Comparison of ENCODE assay signal across 10 cellular contexts in genomic region chr1:36084502-36085115, GRCh38. TPM values are rescaled to one million over a fixed set of nuclear protein-coding genes. Genes with fewer than 3 reads are reported as not detected.
A peak's percentile ranks its signal among the peaks of the same experiment; 100 is the strongest.
DNase-seq lines count a peak whose midpoint lies in the region; ATAC-seq and TF ChIP-seq lines count a peak whose summit lies in the region.
"Had no signal": no experiment of that assay in that cellular context is flagged by ENCODE, and none has a peak within 500 bp of the region (broad histone marks: within the 10 kb centered on the region; RNA-seq: fewer than 3 reads in every experiment).

No MANE protein-coding gene starts in this region.

- H3K36me3 ChIP-seq in breast epithelium: no peaks in the 10 kb centered on the region
- H3K36me3 ChIP-seq in mesodermal cell (ENCODE audit: control insufficient read depth, insufficient read depth, low read length): no peaks in the 10 kb centered on the region

- 61 to 84% methylated on average over 8 to 9 of the region's 19 CpGs for WGBS in mesodermal cell (ENCODE audit: insufficient coverage in 2 of 2), 2 experiments

- TF ChIP-seq POLR2A in breast epithelium (IDR thresholded peaks at IDR 0.05): no peak

- H3K4me3 ChIP-seq in breast epithelium: peak overlapping the region; percentile 47 to 76 (median 66)
- peak overlapping the region; percentile 41 for H3K4me3 ChIP-seq in mesodermal cell (ENCODE audit: extremely low read depth, insufficient read depth, low read length, poor library complexity, severe bottlenecking)

- H3K27ac Mint-ChIP-seq in MCF 10A (ENCODE audit: low read depth, unreplicated experiment): no peak overlapping the region
- H3K27ac Mint-ChIP-seq in type B pancreatic cell: peak overlapping the region; percentile 55
- H3K27ac Mint-ChIP-seq: activated naive CD4-positive, alpha-beta T cell treated with anti-CD3 and anti-CD28 coated beads, Interleukin-2, amount 50 U/mL, for 24 hours had no signal

- ATAC-seq in esophagus mucosa: no peak

- POLR2A ChIA-PET in MCF 10A (lab: Yijun Ruan, JAX): no interaction called here

- CTCF ChIA-PET in MCF 10A (lab: Yijun Ruan, JAX): interaction anchor here (1.8 kb wide), 1 partner anchor 285 kb away, joined by 5 read pairs; no protein-coding TSS in a partner anchor

- H3K4me3 Mint-ChIP-seq in MCF 10A (ENCODE audit: unreplicated experiment): no peak overlapping the region
- peak overlapping the region; percentile 80 for H3K4me3 Mint-ChIP-seq in type B pancreatic cell
- H3K4me3 Mint-ChIP-seq: activated naive CD4-positive, alpha-beta T cell treated with anti-CD3 and anti-CD28 coated beads, Interleukin-2, amount 50 U/mL, for 24 hours had no signal

- DNase-seq in breast epithelium (ENCODE audit: low spot score in 2 of 2) (no peak), MCF 10A (ENCODE audit: unreplicated experiment) (no peak), type B pancreatic cell (ENCODE audit: extremely low spot score, unreplicated experiment) (no peak), NCI-H82 treated with DMSO at 0.1 percent for 48 hours (lab: John Stamatoyannopoulos, UW; ENCODE audit: unreplicated experiment) (no peak), NCI-H446 (lab: John Stamatoyannopoulos, UW) (no peak)
- DNase-seq: NK-92 treated with Interleukin-12 subunit alpha and Interleukin-12 subunit beta, amount 100 ng/mL, for 24 hours had no signal

- H3K9me3 Mint-ChIP-seq in MCF 10A (ENCODE audit: unreplicated experiment): no peaks in the 10 kb centered on the region
- H3K9me3 Mint-ChIP-seq in type B pancreatic cell: no peaks in the 10 kb centered on the region
- H3K9me3 Mint-ChIP-seq: activated naive CD4-positive, alpha-beta T cell treated with anti-CD3 and anti-CD28 coated beads, Interleukin-2, amount 50 U/mL, for 24 hours had no signal

- H3K27me3 Mint-ChIP-seq in MCF 10A (ENCODE audit: insufficient read depth, unreplicated experiment) (no peaks in the 10 kb centered on the region), type B pancreatic cell (peaks cover 6% of the 10 kb centered on the region)

- BruUV-seq in MCF 10A (replicated peaks; lab: Mats Ljungman, UMichigan): no TSS peak

- H3K4me1 ChIP-seq in breast epithelium (peaks cover under 1 to 8% of the 10 kb centered on the region in 2 donors), mesodermal cell (ENCODE audit: control insufficient read depth, insufficient read depth, low read length, poor library complexity, severe bottlenecking) (no peaks in the 10 kb centered on the region)

- peaks cover 9% of the 10 kb centered on the region for H3K4me1 Mint-ChIP-seq in MCF 10A (ENCODE audit: insufficient read depth, unreplicated experiment)
- H3K4me1 Mint-ChIP-seq in type B pancreatic cell (ENCODE audit: unreplicated experiment): peaks cover 4% of the 10 kb centered on the region

- H3K27ac ChIP-seq in breast epithelium: peak overlapping the region; percentile 36 to 48
- peak overlapping the region; percentile 75 for H3K27ac ChIP-seq in cingulate gyrus (ENCODE audit: low read depth, low read length)
- peak overlapping the region; percentile 81 for H3K27ac ChIP-seq in mesodermal cell (ENCODE audit: low read depth, low read length, severe bottlenecking)

- no peaks in the 10 kb centered on the region for H3K27me3 ChIP-seq in breast epithelium

- no peak for TF ChIP-seq CTCF in breast epithelium (IDR thresholded peaks at IDR 0.05)
- TF ChIP-seq CTCF in MCF 10A (IDR thresholded peaks at IDR 0.05; ENCODE audit: unreplicated experiment): no peak
- no peak for TF ChIP-seq CTCF in type B pancreatic cell (conservative IDR thresholded peaks at IDR 0.05)

- H3K36me3 Mint-ChIP-seq in MCF 10A (ENCODE audit: insufficient read depth, unreplicated experiment) (no peaks in the 10 kb centered on the region), type B pancreatic cell (peaks cover 3% of the 10 kb centered on the region)
- H3K36me3 Mint-ChIP-seq: activated naive CD4-positive, alpha-beta T cell treated with anti-CD3 and anti-CD28 coated beads, Interleukin-2, amount 50 U/mL, for 24 hours had no signal

- no peaks in the 10 kb centered on the region for H3K9me3 ChIP-seq in breast epithelium
- no peaks in the 10 kb centered on the region for H3K9me3 ChIP-seq in mesodermal cell (ENCODE audit: control insufficient read depth, low read length)

- intact Hi-C loops in breast epithelium (cut with DNase I; ENCODE audit: low total_unique reads): no loop called here
- intact Hi-C loops in MCF 10A (cut with micrococcal nuclease): no loop called here

RNA-seq across cellular contexts. Expression of gene TEKT2, which starts 0.7 kb away (rescaled TPM):
- 1 to 10 TPM in 1 of 3 donors, under 1 TPM in 1, not detected in 1; 0.98 to 1.2 TPM for total RNA-seq in breast epithelium
- not detected in 2 replicates for total RNA-seq in MCF 10A (2022)
- 2.4 TPM for polyA plus RNA-seq in mesodermal cell (2013, experiment 1 of 2)
- 2.6 TPM for polyA plus RNA-seq in mesodermal cell (2013, experiment 2 of 2)
- 2.1 and 9.6 TPM in 2 replicates for total RNA-seq in type B pancreatic cell (ENCODE audit: low replicate concordance)
- not detected for total RNA-seq in esophagus mucosa

RNA-seq across cellular contexts. Expression of gene ADPRS, which starts 4.1 kb away (rescaled TPM):
- total RNA-seq in breast epithelium (10 to 100 TPM; 26.2 to 48.7 (median 39.7) TPM), MCF 10A (2022) (24.8 and 26.4 TPM in 2 replicates), type B pancreatic cell (ENCODE audit: low replicate concordance) (29.5 and 31.9 TPM in 2 replicates), esophagus mucosa (27.4 TPM)
- 20.8 TPM for polyA plus RNA-seq in mesodermal cell (2013, experiment 1 of 2)
- polyA plus RNA-seq in mesodermal cell (2013, experiment 2 of 2): 15.3 TPM

RNA-seq across cellular contexts. Expression of gene COL8A2, which starts 40.4 kb away (rescaled TPM):
- total RNA-seq in breast epithelium (10 to 100 TPM in 2 of 3 donors, 1 to 10 TPM in 1; 3.4 to 20.6 (median 11.1) TPM), MCF 10A (2022) (not detected in 2 replicates), type B pancreatic cell (ENCODE audit: low replicate concordance) (0.14 and 2.5 TPM in 2 replicates), esophagus mucosa (2.7 TPM)
- 0.37 TPM for polyA plus RNA-seq in mesodermal cell (2013, experiment 1 of 2)
- polyA plus RNA-seq in mesodermal cell (2013, experiment 2 of 2): 0.61 TPM
